15 cellular contexts compared by ENCODE assay signal in the genomic region with DNA sequence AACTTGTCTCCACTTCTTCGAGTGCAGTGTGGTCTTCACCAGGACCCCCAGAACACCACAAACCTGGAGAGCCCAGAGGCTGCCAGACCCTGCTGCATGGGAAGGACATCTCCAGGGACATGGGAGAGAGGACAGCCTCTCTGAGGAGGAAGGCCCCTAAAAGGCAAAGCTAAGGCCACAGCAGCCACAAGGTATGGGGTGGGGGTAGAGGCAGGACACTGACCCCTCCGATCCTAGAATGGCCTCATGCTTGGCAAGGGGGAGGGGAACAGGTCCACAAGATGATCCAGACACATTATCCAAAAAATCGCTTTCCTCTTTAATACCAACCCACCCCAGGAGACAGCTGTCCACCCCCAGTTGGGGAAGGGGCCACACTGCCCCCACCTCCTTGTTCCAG. TPM values are rescaled to one million over a fixed set of nuclear protein-coding genes. Genes with fewer than 3 reads are reported as not detected.
DNase-seq lines count a peak whose midpoint lies in the region; ATAC-seq and TF ChIP-seq lines count a peak whose summit lies in the region.
"Had no signal": no experiment of that assay in that cellular context is flagged by ENCODE, and none has a peak within 500 bp of the region (broad histone marks: within the 10 kb centered on the region; RNA-seq: fewer than 3 reads in every experiment).

No MANE protein-coding gene starts in this region.

- H3K27ac ChIP-seq in left ventricle myocardium inferior (replicated peaks) (peak overlapping the region; percentile 97), right atrium auricular region (no peak overlapping the region), upper lobe of right lung (no peak overlapping the region)

- H3K4me3 Mint-ChIP-seq in T-helper 17 cell (no peak overlapping the region), glutamatergic neuron (ENCODE audit: unreplicated experiment) (peak overlapping the region; percentile 67), type B pancreatic cell (peak overlapping the region; percentile 55)

- TF ChIP-seq CTCF in left ventricle myocardium inferior (IDR thresholded peaks at IDR 0.05; ENCODE audit: borderline replicate concordance) (no peak), right atrium auricular region (IDR thresholded peaks at IDR 0.05) (no peak), glutamatergic neuron (IDR thresholded peaks at IDR 0.05; ENCODE audit: partially characterized antibody, unreplicated experiment) (no peak), type B pancreatic cell (conservative IDR thresholded peaks at IDR 0.05) (no peak), upper lobe of right lung (IDR thresholded peaks at IDR 0.05) (no peak)

- H3K9me3 ChIP-seq in left ventricle myocardium inferior (replicated peaks) (no peaks in the 10 kb centered on the region), right atrium auricular region (no peaks in the 10 kb centered on the region), T-helper 17 cell (ENCODE audit: control insufficient read depth, low read length, poor library complexity, severe bottlenecking) (no peaks in the 10 kb centered on the region), upper lobe of right lung (no peaks in the 10 kb centered on the region)
- H3K9me3 ChIP-seq: esophagus muscularis mucosa, heart right ventricle had no signal

- H3K27me3 Mint-ChIP-seq in T-helper 17 cell (no peaks in the 10 kb centered on the region), glutamatergic neuron (ENCODE audit: unreplicated experiment) (peaks cover 9% of the 10 kb centered on the region), type B pancreatic cell (no peaks in the 10 kb centered on the region)

- intact Hi-C loops in left ventricle myocardium inferior (cut with micrococcal nuclease), result no loop called here
- intact Hi-C loops in upper lobe of right lung (cut with DNase I), result no loop called here

- ATAC-seq in T-helper 17 cell, result no peak
- no peak for ATAC-seq in GM21367 (IDR thresholded peaks at IDR 0.05; ENCODE audit: unreplicated experiment)
- no peak for ATAC-seq in upper lobe of right lung

- H3K27me3 ChIP-seq in left ventricle myocardium inferior (ENCODE audit: low read depth) (no peaks in the 10 kb centered on the region), right atrium auricular region (no peaks in the 10 kb centered on the region), upper lobe of right lung (no peaks in the 10 kb centered on the region)
- H3K27me3 ChIP-seq: esophagus muscularis mucosa, heart right ventricle had no signal

- peaks cover 58% of the 10 kb centered on the region for H3K4me1 ChIP-seq in left ventricle myocardium inferior
- peaks cover 0 to 37% of the 10 kb centered on the region in 2 donors for H3K4me1 ChIP-seq in right atrium auricular region
- peaks cover 38% of the 10 kb centered on the region for H3K4me1 ChIP-seq in upper lobe of right lung

- peaks cover 71% of the 10 kb centered on the region for H3K36me3 ChIP-seq in left ventricle myocardium inferior
- H3K36me3 ChIP-seq in right atrium auricular region, result peaks cover 46% of the 10 kb centered on the region
- peaks cover 52% of the 10 kb centered on the region for H3K36me3 ChIP-seq in upper lobe of right lung

- no peak overlapping the region for H3K4me3 ChIP-seq in left ventricle myocardium inferior
- H3K4me3 ChIP-seq in right atrium auricular region, result no peak overlapping the region
- no peak overlapping the region for H3K4me3 ChIP-seq in upper lobe of right lung

- H3K9me3 Mint-ChIP-seq in glutamatergic neuron (ENCODE audit: unreplicated experiment), result peaks cover 3% of the 10 kb centered on the region
- no peaks in the 10 kb centered on the region for H3K9me3 Mint-ChIP-seq in type B pancreatic cell

- peaks cover 4% of the 10 kb centered on the region for H3K36me3 Mint-ChIP-seq in T-helper 17 cell (ENCODE audit: low read depth)
- no peaks in the 10 kb centered on the region for H3K36me3 Mint-ChIP-seq in glutamatergic neuron (ENCODE audit: unreplicated experiment)
- H3K36me3 Mint-ChIP-seq in type B pancreatic cell, result peaks cover 18% of the 10 kb centered on the region

- H3K27ac Mint-ChIP-seq in T-helper 17 cell (peak overlapping the region; percentile 99), glutamatergic neuron (ENCODE audit: unreplicated experiment) (peak overlapping the region; percentile 50), type B pancreatic cell (peak overlapping the region; percentile 63)

- H3K4me1 Mint-ChIP-seq in T-helper 17 cell (peaks cover 48% of the 10 kb centered on the region), glutamatergic neuron (ENCODE audit: low read depth, unreplicated experiment) (peaks cover 30% of the 10 kb centered on the region), type B pancreatic cell (ENCODE audit: unreplicated experiment) (peaks cover 16% of the 10 kb centered on the region)

- DNase-seq in left ventricle myocardium inferior (no peak), right atrium auricular region (ENCODE audit: low spot score) (no peak), T-helper 17 cell (no peak), glutamatergic neuron (no peak), type B pancreatic cell (ENCODE audit: extremely low spot score, unreplicated experiment) (no peak), NCI-H2227 treated with DMSO at 0.1 percent for 48 hours (lab: John Stamatoyannopoulos, UW) (no peak), upper lobe of right lung (no peak)
- DNase-seq: heart right ventricle; midbrain; NCI-H2081; NCI-H82; stimulated activated CD4-positive, alpha-beta T cell treated with anti-CD3 and anti-CD28 coated beads, Interleukin-12 subunit alpha, Interleukin-12 subunit beta, amount 100 ng/mL, for 4 hours had no signal

RNA-seq across cellular contexts. Expression of gene B3GALT4, which starts 1.9 kb away (rescaled TPM):
- 7.5 TPM for total RNA-seq in left ventricle myocardium inferior
- total RNA-seq in right atrium auricular region, result 10 to 100 TPM in 1 of 2 donors, 1 to 10 TPM in 1; 9.4 to 12.1 TPM
- 10 to 100 TPM; 10.1 to 13.0 TPM for total RNA-seq in T-helper 17 cell
- total RNA-seq in glutamatergic neuron (ENCODE audit: unreplicated experiment), result 8.6 TPM
- total RNA-seq in type B pancreatic cell (ENCODE audit: low replicate concordance), result 10.1 and 22.2 TPM in 2 replicates
- total RNA-seq in upper lobe of right lung, result 16.8 TPM
- total RNA-seq: M059J had no signal

RNA-seq across cellular contexts. Expression of gene RPS18, which starts 6.9 kb away (rescaled TPM):
- total RNA-seq in left ventricle myocardium inferior (950 TPM), right atrium auricular region (1,000 to 10,000 TPM; 1,188 to 1,719 TPM), T-helper 17 cell (1,000 to 10,000 TPM; 4,373 to 4,641 TPM), glutamatergic neuron (ENCODE audit: unreplicated experiment) (1,024 TPM), type B pancreatic cell (ENCODE audit: low replicate concordance) (3,043 and 3,480 TPM in 2 replicates), upper lobe of right lung (1,687 TPM)

RNA-seq across cellular contexts. Expression of gene VPS52, which starts 7.1 kb away (rescaled TPM):
- total RNA-seq in left ventricle myocardium inferior, result 35.1 TPM
- total RNA-seq in right atrium auricular region, result 10 to 100 TPM; 19.0 to 31.7 TPM
- total RNA-seq in T-helper 17 cell, result 10 to 100 TPM; 66.5 to 68.3 TPM
- total RNA-seq in glutamatergic neuron (ENCODE audit: unreplicated experiment), result 50.9 TPM
- total RNA-seq in type B pancreatic cell (ENCODE audit: low replicate concordance), result 54.7 and 62.4 TPM in 2 replicates
- total RNA-seq in upper lobe of right lung, result 47.5 TPM

RNA-seq across cellular contexts. Expression of gene WDR46, which starts 10.2 kb away (rescaled TPM):
- total RNA-seq in left ventricle myocardium inferior, result 13.3 TPM
- total RNA-seq in right atrium auricular region, result 10 to 100 TPM; 22.5 to 30.9 TPM
- 10 to 100 TPM; 32.1 to 38.6 TPM for total RNA-seq in T-helper 17 cell
- total RNA-seq in glutamatergic neuron (ENCODE audit: unreplicated experiment), result 48.3 TPM
- total RNA-seq in type B pancreatic cell (ENCODE audit: low replicate concordance), result 53.1 and 67.4 TPM in 2 replicates
- total RNA-seq in upper lobe of right lung, result 37.0 TPM

RNA-seq across cellular contexts. Expression of gene PFDN6, which starts 10.6 kb away (rescaled TPM):
- total RNA-seq in left ventricle myocardium inferior (47.8 TPM), right atrium auricular region (10 to 100 TPM; 23.4 to 29.5 TPM), T-helper 17 cell (10 to 100 TPM; 16.5 to 25.7 TPM), glutamatergic neuron (ENCODE audit: unreplicated experiment) (69.7 TPM), type B pancreatic cell (ENCODE audit: low replicate concordance) (52.9 and 54.5 TPM in 2 replicates), upper lobe of right lung (39.3 TPM)
